17 cellular contexts compared by ENCODE assay signal in the genomic region with DNA sequence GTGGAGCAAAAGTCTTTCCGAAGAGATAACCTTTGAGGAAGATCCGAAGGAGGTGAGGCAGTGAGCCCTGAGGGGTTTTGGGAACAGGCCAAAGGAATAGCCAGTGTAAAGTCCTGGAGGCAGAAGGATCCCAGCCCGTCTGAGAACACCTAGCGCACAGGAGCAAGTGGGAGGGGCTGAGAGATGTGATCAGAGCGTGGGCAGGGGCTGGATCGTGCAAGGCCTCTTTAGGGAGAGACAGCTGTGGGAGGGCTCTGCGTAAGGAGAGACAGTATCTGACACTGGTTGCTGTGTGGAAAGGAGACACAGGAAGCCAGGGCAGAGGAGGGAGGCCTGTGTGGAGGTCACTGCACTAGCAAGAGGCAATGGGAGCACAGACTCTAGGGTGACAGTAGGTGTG.
"Had no signal": no experiment of that assay in that cellular context is flagged by ENCODE, and none has a peak within 500 bp of the region (broad histone marks: within the 10 kb centered on the region; RNA-seq: fewer than 3 reads in every experiment).

No MANE protein-coding gene starts in this region.

- H3K9me3 ChIP-seq: breast epithelium, thoracic aorta had no signal

- H3K4me3 ChIP-seq: ascending aorta, breast epithelium, gastroesophageal sphincter, thoracic aorta had no signal

- H3K27ac Mint-ChIP-seq: activated naive CD8-positive, alpha-beta T cell treated with anti-CD3 and anti-CD28 coated beads, Interleukin-2, amount 50 U/mL, for 24 hours; activated T-cell treated with anti-CD3 and anti-CD28 coated beads, Interleukin-2, amount 50 U/mL, for 72 hours; dendritic cell treated with granulocyte-macrophage colony-stimulating factor and Interleukin-4, amounts not matched to agents 40 ng/mL and 50 ng/mL, for 4 days; natural killer cell; stimulated activated effector memory CD8-positive, alpha-beta T cell treated with anti-CD3 and anti-CD28 coated beads, Interleukin-12 subunit alpha, Interleukin-12 subunit beta, amount 100 ng/mL, for 72 hours; T-cell had no signal

- H3K4me1 Mint-ChIP-seq: activated naive CD8-positive, alpha-beta T cell treated with anti-CD3 and anti-CD28 coated beads, Interleukin-2, amount 50 U/mL, for 24 hours; natural killer cell; stimulated activated effector memory CD8-positive, alpha-beta T cell treated with anti-CD3 and anti-CD28 coated beads, Interleukin-12 subunit alpha, Interleukin-12 subunit beta, amount 100 ng/mL, for 72 hours; T-cell had no signal

- DNase-seq: activated CD4-positive, CD25-positive, alpha-beta regulatory T cell treated with anti-CD3 and anti-CD28 coated beads, Interleukin-2, amount 50 U/mL, for 72 hours; activated naive CD4-positive, alpha-beta T cell; activated naive CD8-positive, alpha-beta T cell treated with anti-CD3 and anti-CD28 coated beads, Interleukin-2, amount 50 U/mL, for 24 hours; activated T-cell treated with anti-CD3 and anti-CD28 coated beads, Interleukin-2, amount 50 U/mL, for 72 hours; left ventricle myocardium superior; mesenchymal stem cell; natural killer cell; nucleus accumbens; retina; T-cell; T-helper 9 cell had no signal

- H3K36me3 Mint-ChIP-seq: natural killer cell; stimulated activated effector memory CD8-positive, alpha-beta T cell treated with anti-CD3 and anti-CD28 coated beads, Interleukin-12 subunit alpha, Interleukin-12 subunit beta, amount 100 ng/mL, for 72 hours; T-cell had no signal

- H3K27ac ChIP-seq: ascending aorta, breast epithelium, gastroesophageal sphincter, thoracic aorta had no signal

- H3K36me3 ChIP-seq: ascending aorta, breast epithelium, gastroesophageal sphincter, thoracic aorta had no signal

- H3K9me3 Mint-ChIP-seq: activated naive CD8-positive, alpha-beta T cell treated with anti-CD3 and anti-CD28 coated beads, Interleukin-2, amount 50 U/mL, for 24 hours; natural killer cell; stimulated activated effector memory CD8-positive, alpha-beta T cell treated with anti-CD3 and anti-CD28 coated beads, Interleukin-12 subunit alpha, Interleukin-12 subunit beta, amount 100 ng/mL, for 72 hours had no signal

- H3K4me1 ChIP-seq: ascending aorta, breast epithelium, gastroesophageal sphincter had no signal

- ATAC-seq: activated naive CD8-positive, alpha-beta T cell treated with anti-CD3 and anti-CD28 coated beads, Interleukin-2, amount 50 U/mL, for 24 hours; activated T-cell treated with anti-CD3 and anti-CD28 coated beads, Interleukin-2, amount 50 U/mL, for 72 hours; gastroesophageal sphincter; left ventricle myocardium superior; natural killer cell; stimulated activated effector memory CD8-positive, alpha-beta T cell treated with anti-CD3 and anti-CD28 coated beads, Interleukin-12 subunit alpha, Interleukin-12 subunit beta, amount 100 ng/mL, for 72 hours; T-cell had no signal

- H3K27me3 ChIP-seq: ascending aorta, breast epithelium, gastroesophageal sphincter had no signal

- H3K4me3 Mint-ChIP-seq: activated naive CD8-positive, alpha-beta T cell treated with anti-CD3 and anti-CD28 coated beads, Interleukin-2, amount 50 U/mL, for 24 hours; activated T-cell treated with anti-CD3 and anti-CD28 coated beads, Interleukin-2, amount 50 U/mL, for 72 hours; dendritic cell treated with granulocyte-macrophage colony-stimulating factor and Interleukin-4, amounts not matched to agents 40 ng/mL and 50 ng/mL, for 4 days; natural killer cell; stimulated activated effector memory CD8-positive, alpha-beta T cell treated with anti-CD3 and anti-CD28 coated beads, Interleukin-12 subunit alpha, Interleukin-12 subunit beta, amount 100 ng/mL, for 72 hours; T-cell had no signal
